Comparison of ENCODE assay signal across 8 cellular contexts in genomic region chr1:153790282-153790995, GRCh38. TPM values are rescaled to one million over a fixed set of nuclear protein-coding genes. Genes with fewer than 3 reads are reported as not detected.
DNase-seq lines count a peak whose midpoint lies in the region; ATAC-seq and TF ChIP-seq lines count a peak whose summit lies in the region.
"Had no signal": no experiment of that assay in that cellular context is flagged by ENCODE, and none has a peak within 500 bp of the region (broad histone marks: within the 10 kb centered on the region; RNA-seq: fewer than 3 reads in every experiment).

No MANE protein-coding gene starts in this region.

- H3K4me3 ChIP-seq in tibial artery = peak overlapping the region; percentile 45 to 48

- peak; percentile 50 for DNase-seq in NCI-H774 (lab: John Stamatoyannopoulos, UW)
- DNase-seq in cerebellar nuclear complex (lab: John Stamatoyannopoulos, UW) = peak; percentile 31 to 82
- DNase-seq in lung microvascular endothelial cell (ENCODE audit: low read depth in 2 of 2) = peak; percentile 68 to 72
- DNase-seq in tibial artery = peak; percentile 91 to 97
- no peak for DNase-seq in NCI-H1694 treated with DMSO at 0.1 percent for 48 hours (lab: John Stamatoyannopoulos, UW)

- peak overlapping the region; percentile 91 to 93 for H3K27ac ChIP-seq in tibial artery
- H3K27ac ChIP-seq: VCaP had no signal

- no peaks in the 10 kb centered on the region for H3K9me3 ChIP-seq in tibial artery

- no peaks in the 10 kb centered on the region for H3K27me3 ChIP-seq in tibial artery

- ATAC-seq in GM19025 (IDR thresholded peaks at IDR 0.05; ENCODE audit: low read depth, unreplicated experiment) (peak; percentile 2), HG03045 (IDR thresholded peaks at IDR 0.05; ENCODE audit: unreplicated experiment) (no peak)

- no peaks in the 10 kb centered on the region for H3K36me3 ChIP-seq in tibial artery

- intact Hi-C loops in tibial artery (cut with DNase I; ENCODE audit: low total_unique reads) = no loop called here

- peaks cover 0 to 24% (median 19%) of the 10 kb centered on the region in 4 donors for H3K4me1 ChIP-seq in tibial artery

- no peak for TF ChIP-seq CTCF in tibial artery (IDR thresholded peaks at IDR 0.05)

RNA-seq across cellular contexts. Expression of gene SLC27A3, which starts 15.2 kb away (rescaled TPM):
- 16.3 and 35.3 TPM in 2 replicates for total RNA-seq in lung microvascular endothelial cell
